Comparison of ENCODE assay signal across 11 cellular contexts in the genomic region with DNA sequence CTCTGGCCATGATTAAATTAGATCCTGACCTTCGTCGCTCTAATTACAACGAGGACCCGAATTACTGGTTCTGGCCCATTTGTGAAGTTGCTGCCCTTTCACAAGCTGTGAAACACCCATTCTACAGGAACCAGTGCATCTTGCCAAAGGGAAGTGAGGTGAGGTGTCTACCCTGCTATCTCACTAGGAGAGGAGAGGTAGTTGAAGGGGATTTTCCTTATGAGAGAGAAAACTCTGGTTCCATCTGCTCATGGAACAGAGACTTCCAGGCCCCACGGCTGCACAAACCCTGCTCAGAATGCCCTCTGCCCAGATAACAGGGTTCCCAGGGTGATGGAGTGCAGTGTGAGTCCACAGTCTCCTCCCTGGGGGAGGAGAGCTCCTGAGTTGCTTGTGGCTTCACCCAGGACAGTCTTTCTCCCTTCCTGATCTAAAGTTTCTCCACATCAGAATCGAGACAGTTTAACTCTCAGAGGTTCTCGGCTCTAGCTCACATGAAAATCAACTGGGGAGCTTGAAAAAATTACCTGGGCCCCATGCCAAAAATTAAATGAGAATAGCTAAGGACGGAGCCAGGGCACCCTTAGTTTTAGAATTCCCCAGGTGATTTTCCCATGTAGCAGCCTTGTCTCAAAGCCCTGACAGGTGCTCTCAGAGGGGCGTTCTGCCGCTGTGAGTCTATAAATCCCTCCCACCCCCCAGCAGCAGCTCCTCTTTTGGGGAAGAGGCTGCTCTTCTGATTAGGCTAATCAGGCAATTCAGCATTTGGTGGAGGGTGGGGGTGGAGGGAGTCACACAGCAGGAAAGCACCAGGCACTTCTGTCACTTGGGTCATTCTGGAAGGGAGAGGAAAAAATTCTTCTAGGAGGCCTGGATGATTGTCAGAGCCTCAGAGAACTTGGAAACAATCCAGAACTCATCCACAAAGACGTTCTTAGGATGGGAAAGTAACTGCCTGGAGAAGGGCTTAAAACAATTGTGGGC. TPM values are rescaled to one million over a fixed set of nuclear protein-coding genes. Genes with fewer than 3 reads are reported as not detected.
A peak's percentile ranks its signal among the peaks of the same experiment; 100 is the strongest.
DNase-seq lines count a peak whose midpoint lies in the region; ATAC-seq and TF ChIP-seq lines count a peak whose summit lies in the region.
"Had no signal": no experiment of that assay in that cellular context is flagged by ENCODE, and none has a peak within 500 bp of the region (broad histone marks: within the 10 kb centered on the region; RNA-seq: fewer than 3 reads in every experiment).

No MANE protein-coding gene starts in this region.

- H3K36me3 Mint-ChIP-seq in nephron progenitor cell (ENCODE audit: low read depth) = no peaks in the 10 kb centered on the region
- H3K36me3 Mint-ChIP-seq in activated CD4-positive, alpha-beta T cell treated with anti-CD3 and anti-CD28 coated beads, Interleukin-2, amount 10 ng/mL, durations not matched to agents 7 days and 5 days (ENCODE audit: low read depth) = no peaks in the 10 kb centered on the region

- no peaks in the 10 kb centered on the region for H3K79me1 ChIP-seq in neuronal stem cell (ENCODE audit: low read depth, low read length)

- CTCF ChIA-PET in SK-N-SH (lab: Yijun Ruan, JAX) = interaction anchor here (0.6 to 7.1 kb wide), 63 partner anchors 8 to 1004 kb away, joined by 3 to 104 read pairs (median 5); a partner anchor contains a TSS
- CTCF ChIA-PET in activated CD4-positive, alpha-beta T cell treated with anti-CD3 and anti-CD28 coated beads, Interleukin-2, amount 10 ng/mL, durations not matched to agents 7 days and 5 days (lab: Charles Lee) = interaction anchor here (0.6 to 5.2 kb wide), 7 partner anchors 12 to 597 kb away, joined by 3 to 35 read pairs (median 5); no protein-coding TSS in a partner anchor

- POLR2A ChIA-PET in SK-N-SH (lab: Yijun Ruan, JAX) = interaction anchor here (0.9 to 1.8 kb wide), 2 partner anchors 8 to 180 kb away, joined by 3 to 6 read pairs; a partner anchor contains a TSS
- POLR2A ChIA-PET in activated CD4-positive, alpha-beta T cell treated with anti-CD3 and anti-CD28 coated beads, Interleukin-2, amount 10 ng/mL, durations not matched to agents 7 days and 5 days (lab: Charles Lee) = no interaction called here

- peaks cover 43% of the 10 kb centered on the region for H3K4me1 Mint-ChIP-seq in nephron progenitor cell
- peaks cover 7% of the 10 kb centered on the region for H3K4me1 Mint-ChIP-seq in activated CD4-positive, alpha-beta T cell treated with anti-CD3 and anti-CD28 coated beads, Interleukin-2, amount 10 ng/mL, durations not matched to agents 7 days and 5 days

- no peak overlapping the region for H3K23ac ChIP-seq in neuronal stem cell (ENCODE audit: low read depth, low read length, poor library complexity)

- H3F3A ChIP-seq in SK-N-SH (replicated peaks; ENCODE audit: insufficient read depth) = no peaks in the 10 kb centered on the region

- no peaks in the 10 kb centered on the region for H4K20me1 ChIP-seq in SK-N-SH (ENCODE audit: insufficient read depth)

- no peak overlapping the region for H3K18ac ChIP-seq in neuronal stem cell (ENCODE audit: low read length)

- WGBS in SK-N-SH (ENCODE audit: low lambda C conversion rate) = 81% methylated on average over 11 of the region's 11 CpGs
- WGBS in neuronal stem cell (ENCODE audit: extremely low coverage in 2 of 2, insufficient read length in 2 of 2, insufficient replicate concordance in 1 of 2), 2 donors = no CpG with 5 or more reads among the region's 11 CpGs

- H4K8ac ChIP-seq in neuronal stem cell (ENCODE audit: low read depth, low read length) = no peak overlapping the region

- H3K4me3 Mint-ChIP-seq in nephron progenitor cell = no peak overlapping the region
- H3K4me3 Mint-ChIP-seq in activated CD4-positive, alpha-beta T cell treated with anti-CD3 and anti-CD28 coated beads, Interleukin-2, amount 10 ng/mL, durations not matched to agents 7 days and 5 days = no peak overlapping the region
- H3K4me3 Mint-ChIP-seq: T-helper 2 cell treated with Interferon-gamma antibody and Interleukin-4, amounts not matched to agents 5 μg/mL and 100 μg/mL, for 36 hours had no signal

- no peak overlapping the region for H3K4me2 ChIP-seq in SK-N-SH
- no peak overlapping the region for H3K4me2 ChIP-seq in neuronal stem cell (ENCODE audit: insufficient read depth, low read length, poor library complexity, severe bottlenecking)

- H3K27ac ChIP-seq in SK-N-SH (ENCODE audit: low read depth in 2 of 2, low read length in 1 of 2) (no peak overlapping the region), neuronal stem cell (replicated peaks; ENCODE audit: low read length) (no peak overlapping the region)
- H3K27ac ChIP-seq: thoracic aorta had no signal

- no peak overlapping the region for H2BK120ac ChIP-seq in neuronal stem cell (ENCODE audit: low read depth, low read length)

- H3K27me3 Mint-ChIP-seq in nephron progenitor cell (ENCODE audit: low read depth, poor library complexity) = peaks cover 17% of the 10 kb centered on the region
- peaks cover 20% of the 10 kb centered on the region for H3K27me3 Mint-ChIP-seq in activated CD4-positive, alpha-beta T cell treated with anti-CD3 and anti-CD28 coated beads, Interleukin-2, amount 10 ng/mL, durations not matched to agents 7 days and 5 days

- peak; percentile 58 for ATAC-seq in HG02678 (IDR thresholded peaks at IDR 0.05; ENCODE audit: unreplicated experiment)

- H3K9me3 Mint-ChIP-seq in nephron progenitor cell = peaks cover 5% of the 10 kb centered on the region
- no peaks in the 10 kb centered on the region for H3K9me3 Mint-ChIP-seq in activated CD4-positive, alpha-beta T cell treated with anti-CD3 and anti-CD28 coated beads, Interleukin-2, amount 10 ng/mL, durations not matched to agents 7 days and 5 days
- H3K9me3 Mint-ChIP-seq: T-helper 2 cell treated with Interferon-gamma antibody and Interleukin-4, amounts not matched to agents 5 μg/mL and 100 μg/mL, for 36 hours had no signal

- H3K9ac ChIP-seq in SK-N-SH (no peak overlapping the region), neuronal stem cell (ENCODE audit: low read depth, low read length, poor library complexity) (no peak overlapping the region)

- no peak overlapping the region for H2BK5ac ChIP-seq in neuronal stem cell (ENCODE audit: low read length)

- no peak overlapping the region for H2BK15ac ChIP-seq in neuronal stem cell (ENCODE audit: low read length)

- H3K14ac ChIP-seq in neuronal stem cell (ENCODE audit: low read length) = no peak overlapping the region

- H2BK12ac ChIP-seq in neuronal stem cell (ENCODE audit: low read length) = no peak overlapping the region

- no peak overlapping the region for H4K91ac ChIP-seq in neuronal stem cell (ENCODE audit: low read depth, low read length, poor library complexity)

- no peak for TF ChIP-seq RAD21 in SK-N-SH (IDR thresholded peaks at IDR 0.05; ENCODE audit: low read length)

- H2AK5ac ChIP-seq in neuronal stem cell (ENCODE audit: low read depth, low read length) = no peak overlapping the region

- H3K9me3 ChIP-seq in SK-N-SH (no peaks in the 10 kb centered on the region), neuronal stem cell (replicated peaks in 1 of 2; ENCODE audit: control insufficient read depth in 2 of 2, insufficient read depth in 1 of 2, low read depth in 1 of 2, low read length in 2 of 2) (no peaks in the 10 kb centered on the region)
- H3K9me3 ChIP-seq: thoracic aorta had no signal

- H3K27me3 ChIP-seq in SK-N-SH (ENCODE audit: insufficient read depth) (no peaks in the 10 kb centered on the region), neuronal stem cell (ENCODE audit: control insufficient read depth in 3 of 3, insufficient read depth in 3 of 3, low read depth in 1 of 3, low read length in 3 of 3) (peaks cover 0 to 25% (median 4%) of the 10 kb centered on the region in 3 experiments)

- H3K4ac ChIP-seq in neuronal stem cell (ENCODE audit: low read length) = no peak overlapping the region

- TF ChIP-seq EP300 in SK-N-SH (IDR thresholded peaks at IDR 0.05; ENCODE audit: borderline replicate concordance in 1 of 2, low read depth in 1 of 2, low read length in 1 of 2) = no peak

- TF ChIP-seq CTCF in SK-N-SH (IDR thresholded peaks at IDR 0.05) (no peak), nephron progenitor cell (IDR thresholded peaks at IDR 0.05) (no peak)

- H3K36me3 ChIP-seq in SK-N-SH (replicated peaks in 1 of 2; ENCODE audit: control insufficient read depth in 1 of 2, insufficient read depth in 2 of 2, low read length in 1 of 2) (no peaks in the 10 kb centered on the region), neuronal stem cell (replicated peaks in 1 of 2; ENCODE audit: control insufficient read depth in 2 of 2, insufficient read depth in 2 of 2, low read length in 2 of 2) (no peaks in the 10 kb centered on the region)
- H3K36me3 ChIP-seq: thoracic aorta had no signal

- no peak overlapping the region for H3K27ac Mint-ChIP-seq in nephron progenitor cell
- H3K27ac Mint-ChIP-seq in activated CD4-positive, alpha-beta T cell treated with anti-CD3 and anti-CD28 coated beads, Interleukin-2, amount 10 ng/mL, durations not matched to agents 7 days and 5 days = no peak overlapping the region
- H3K27ac Mint-ChIP-seq: T-helper 2 cell treated with Interferon-gamma antibody and Interleukin-4, amounts not matched to agents 5 μg/mL and 100 μg/mL, for 36 hours had no signal

- H2AFZ ChIP-seq in SK-N-SH (ENCODE audit: low read depth) (no peak overlapping the region), neuronal stem cell (ENCODE audit: low read length) (peak overlapping the region; percentile 85)

- no peaks in the 10 kb centered on the region for H3K79me2 ChIP-seq in SK-N-SH (ENCODE audit: insufficient read depth)

- H3K4me3 ChIP-seq in SK-N-SH (ENCODE audit: low read depth in 2 of 2, low read length in 1 of 2) (no peak overlapping the region), neuronal stem cell (ENCODE audit: low read length in 2 of 2) (no peak overlapping the region)
- H3K4me3 ChIP-seq: thoracic aorta had no signal

- H3K4me1 ChIP-seq in SK-N-SH (ENCODE audit: control insufficient read depth in 1 of 2, insufficient read depth in 2 of 2, low read depth in 1 of 2, low read length in 1 of 2) (peaks cover 6 to 22% of the 10 kb centered on the region in 2 experiments; a peak in 1 of 4 replicates), neuronal stem cell (ENCODE audit: control insufficient read depth in 2 of 2, insufficient read depth in 1 of 2, low read depth in 1 of 2, low read length in 2 of 2) (peaks cover 0 to 17% of the 10 kb centered on the region in 2 donors)

- no peaks in the 10 kb centered on the region for H3K9me2 ChIP-seq in SK-N-SH

- peak; percentile 15 for DNase-seq in NCI-H1092 treated with DMSO at 0.1 percent for 48 hours (lab: John Stamatoyannopoulos, UW)
- no peak for DNase-seq in NCI-H1092 (lab: John Stamatoyannopoulos, UW)
- DNase-seq in SK-N-SH = peak; percentile 41
- DNase-seq in neuronal stem cell (ENCODE audit: low spot score) = no peak
- DNase-seq in mucosa of gallbladder (ENCODE audit: low spot score) = no peak
- no peak for DNase-seq in nephron progenitor cell
- DNase-seq in activated CD4-positive, alpha-beta T cell treated with anti-CD3 and anti-CD28 coated beads, Interleukin-2, amount 10 ng/mL, durations not matched to agents 7 days and 5 days = no peak
- DNase-seq: NCI-H1048 had no signal

RNA-seq across cellular contexts. Expression of a gene that starts 7.6 kb away (rescaled TPM):
- polyA plus RNA-seq in SK-N-SH (2012; rRNA removed) = 0.44 and 0.67 TPM in 2 replicates
- polyA plus RNA-seq in SK-N-SH (2012; cell fraction: cytosol; rRNA removed) = 0.41 and 0.47 TPM in 2 replicates
- polyA plus RNA-seq in SK-N-SH (2012; cell fraction: nucleus; rRNA removed) = 0.49 and 0.73 TPM in 2 replicates
- polyA plus RNA-seq in neuronal stem cell (2013, experiment 1 of 2) = 0.45 TPM
- polyA plus RNA-seq in neuronal stem cell (2013, experiment 2 of 2) = 0.50 TPM
- total RNA-seq in mucosa of gallbladder = 0.14 TPM
- total RNA-seq in activated CD4-positive, alpha-beta T cell treated with anti-CD3 and anti-CD28 coated beads, Interleukin-2, amount 10 ng/mL, durations not matched to agents 7 days and 5 days = not detected

RNA-seq across cellular contexts. Expression of a gene that starts 35.7 kb away (rescaled TPM):
- polyA plus RNA-seq in SK-N-SH (2012; rRNA removed) = 52.8 and 53.1 TPM in 2 replicates
- 21.9 and 24.1 TPM in 2 replicates for polyA plus RNA-seq in SK-N-SH (2012; cell fraction: cytosol; rRNA removed)
- 159 and 187 TPM in 2 replicates for polyA plus RNA-seq in SK-N-SH (2012; cell fraction: nucleus; rRNA removed)
- polyA plus RNA-seq in neuronal stem cell (2013, experiment 1 of 2) = 22.7 TPM
- 25.4 TPM for polyA plus RNA-seq in neuronal stem cell (2013, experiment 2 of 2)
- total RNA-seq in mucosa of gallbladder = 50.6 TPM
- 10 to 100 TPM; 29.2 to 32.5 TPM for total RNA-seq in activated CD4-positive, alpha-beta T cell treated with anti-CD3 and anti-CD28 coated beads, Interleukin-2, amount 10 ng/mL, durations not matched to agents 7 days and 5 days

Comparison
In these comparisons a context has a peak if more than half of its experiments do, and no peak if none do; other contexts are left out.
1. DNase-seq: peak in NCI-H1092 treated with DMSO at 0.1 percent for 48 hours (single experiment) and SK-N-SH (single experiment); none in NCI-H1092 (single experiment), neuronal stem cell (single experiment), mucosa of gallbladder (single experiment), nephron progenitor cell (single experiment) and activated CD4-positive, alpha-beta T cell treated with anti-CD3 and anti-CD28 coated beads, Interleukin-2, amount 10 ng/mL, durations not matched to agents 7 days and 5 days (single experiment).